ENCODE assay signal across 1 cellular context in genomic region chr10:47406870-47407648, GRCh38.
TF ChIP-seq lines count a peak whose summit lies in the region.

No MANE protein-coding gene starts in this region.

TF ChIP-seq in K562, 482 proteins besides CTCF, POLR2A, EP300 and RAD21 (continued from another document):
- no peak for TF ChIP-seq HMGN3 (IDR thresholded peaks at IDR 0.05; ENCODE audit: borderline replicate concordance, extremely low read depth, insufficient read length, low read depth, low read length)
- no peak for TF ChIP-seq KDM2B (CRISPR knock-in tag; IDR thresholded peaks at IDR 0.05)
- no peak for TF ChIP-seq TSC22D4 (tag; IDR thresholded peaks at IDR 0.05)
- peak; percentile 33; the same call in 1 of the 2 replicates for TF ChIP-seq FOXP1 (CRISPR knock-in tag; IDR thresholded peaks at IDR 0.05)
- no peak for TF ChIP-seq NBN (IDR thresholded peaks at IDR 0.05; ENCODE audit: low read depth)
- TF ChIP-seq ASH1L (IDR thresholded peaks at IDR 0.05; ENCODE audit: borderline replicate concordance, low read depth, partially characterized antibody) = no peak
- TF ChIP-seq MAX (CRISPR knock-in tag; IDR thresholded peaks at IDR 0.05) = peak; percentile 77
- peak; percentile 31; the same call in 1 of the 2 replicates for TF ChIP-seq TEAD4 (IDR thresholded peaks at IDR 0.05; ENCODE audit: low read length)
- TF ChIP-seq TEAD4 (CRISPR knock-in tag; IDR thresholded peaks at IDR 0.05; ENCODE audit: borderline replicate concordance) = no peak
- no peak for TF ChIP-seq U2AF2 (optimal IDR thresholded peaks at IDR 0.05; ENCODE audit: low read depth, low read length)
- peak; percentile 95 for TF ChIP-seq C11orf30 (IDR thresholded peaks at IDR 0.05; ENCODE audit: low read depth)
- TF ChIP-seq MAFF (IDR thresholded peaks at IDR 0.05; ENCODE audit: low read length) = peak; percentile 81
- peak; percentile 31; the same call in 1 of the 2 replicates for TF ChIP-seq ESRRA (IDR thresholded peaks at IDR 0.05; ENCODE audit: borderline replicate concordance, low read depth)
- TF ChIP-seq ZNF316 (IDR thresholded peaks at IDR 0.05) = peak; percentile 97
- peak; percentile 79 for TF ChIP-seq BRD9 (IDR thresholded peaks at IDR 0.05; ENCODE audit: low read depth, partially characterized antibody)
- no peak for TF ChIP-seq NFYB (IDR thresholded peaks at IDR 0.05; ENCODE audit: extremely low read depth, insufficient read length)
- no peak for TF ChIP-seq ZNF696 (CRISPR knock-in tag; conservative IDR thresholded peaks at IDR 0.05)
- TF ChIP-seq SMARCA4 (IDR thresholded peaks at IDR 0.05) = peak; percentile 87
- no peak for TF ChIP-seq KLF13 (tag; IDR thresholded peaks at IDR 0.05; ENCODE audit: borderline replicate concordance, low read depth)
- no peak for TF ChIP-seq ZNF695 (CRISPR knock-in tag; IDR thresholded peaks at IDR 0.05)
- no peak for TF ChIP-seq TCF3 (CRISPR knock-in tag; IDR thresholded peaks at IDR 0.05)
- no peak for TF ChIP-seq ZNF589 (CRISPR knock-in tag; IDR thresholded peaks at IDR 0.05; ENCODE audit: low read depth)
- no peak; the same call in 1 of the 2 replicates for TF ChIP-seq PHF8 (IDR thresholded peaks at IDR 0.05; ENCODE audit: borderline replicate concordance, low read length)
- peak; percentile 72 for TF ChIP-seq VEZF1 (CRISPR knock-in tag; IDR thresholded peaks at IDR 0.05)
